Comparison of ENCODE assay signal across 34 cellular contexts in genomic region chr1:185686996-185687778, GRCh38. TPM values are rescaled to one million over a fixed set of nuclear protein-coding genes. Genes with fewer than 3 reads are reported as not detected.
"Had no signal": no experiment of that assay in that cellular context is flagged by ENCODE, and none has a peak within 500 bp of the region (broad histone marks: within the 10 kb centered on the region; RNA-seq: fewer than 3 reads in every experiment).

No MANE protein-coding gene starts in this region.

- H3K36me3 ChIP-seq: brain microvascular endothelial cell, breast epithelium had no signal

- H3K27me3 ChIP-seq: body of pancreas, brain microvascular endothelial cell, breast epithelium had no signal

- H3K4me3 ChIP-seq: body of pancreas, breast epithelium had no signal

- H3K27ac ChIP-seq: body of pancreas, brain microvascular endothelial cell, breast epithelium, VCaP had no signal

- H3K4me3 Mint-ChIP-seq: activated B cell treated with CpG ODN at 0.5 μM for 24 hours; activated CD4-positive, alpha-beta memory T cell treated with anti-CD3 and anti-CD28 coated beads for 36 hours; activated CD4-positive, alpha-beta T cell treated with anti-CD3 and anti-CD28 coated beads, Interleukin-2, amount 10 ng/mL, durations not matched to agents 24 days and 14 days; activated CD8-positive, alpha-beta T cell treated with anti-CD3 and anti-CD28 coated beads for 36 hours; activated naive CD4-positive, alpha-beta T cell treated with anti-CD3 and anti-CD28 coated beads for 36 hours; activated naive CD8-positive, alpha-beta T cell treated with anti-CD3 and anti-CD28 coated beads for 36 hours; activated T-cell treated with anti-CD3 and anti-CD28 coated beads, Interleukin-2, amount 50 U/mL, for 4 hours; activated T-cell treated with anti-CD3 and anti-CD28 coated beads, Interleukin-2, amount 50 U/mL, for 72 hours; activated T-helper 1 cell treated with anti-CD3 and anti-CD28 coated beads, Interleukin-12 subunit alpha, Interleukin-12 subunit beta, Interleukin-2, Interleukin-4 antibody, amounts not matched to agents 30 ng/mL and 10 ng/mL and 1 ng/mL, durations not matched to agents 14 hours and 24 hours and 36 hours; activated T-helper 17 cell treated with anti-CD3 and anti-CD28 coated beads, Interleukin-2, amount 50 U/mL, for 72 hours; T-helper 1 cell treated with Interleukin-12 subunit alpha and Interleukin-12 subunit beta and Interleukin-4 antibody, amounts not matched to agents 30 μg/mL and 1 μg/mL, for 36 hours; T-helper 2 cell treated with Interferon-gamma antibody and Interleukin-4, amounts not matched to agents 5 μg/mL and 100 μg/mL, for 36 hours had no signal

- DNase-seq: activated B cell treated with CpG ODN at 0.5 μM for 24 hours; activated CD4-positive, alpha-beta memory T cell treated with anti-CD3 and anti-CD28 coated beads for 36 hours; activated CD4-positive, alpha-beta T cell treated with anti-CD3 and anti-CD28 coated beads for 4 hours; activated CD4-positive, alpha-beta T cell treated with anti-CD3 and anti-CD28 coated beads, Interleukin-2, amount 10 ng/mL, durations not matched to agents 24 days and 14 days; activated CD4-positive, alpha-beta T cell treated with anti-CD3 and anti-CD28 coated beads, Interleukin-2, amount 50 U/mL, for 1 hour; activated CD4-positive, alpha-beta T cell treated with anti-CD3 and anti-CD28 coated beads, Interleukin-2, amount 50 U/mL, for 4 hours; activated CD4-positive, CD25-positive, alpha-beta regulatory T cell treated with anti-CD3 and anti-CD28 coated beads, Interleukin-2, amount 50 U/mL, for 72 hours; activated CD8-positive, alpha-beta memory T cell treated with anti-CD3 and anti-CD28 coated beads, Interleukin-2, amount 50 U/mL, for 4 hours; activated CD8-positive, alpha-beta T cell treated with anti-CD3 and anti-CD28 coated beads for 36 hours; activated effector memory CD4-positive, alpha-beta T cell treated with anti-CD3 and anti-CD28 coated beads, Interleukin-2, amount 50 U/mL, for 16 hours; activated gamma-delta T cell treated with Interleukin-2 at 50 U/mL for 16 hours; activated naive CD4-positive, alpha-beta T cell; activated naive CD4-positive, alpha-beta T cell treated with anti-CD3 and anti-CD28 coated beads for 36 hours; activated naive CD4-positive, alpha-beta T cell treated with anti-CD3 and anti-CD28 coated beads, Interleukin-2, amount 50 U/mL, for 16 hours; activated naive CD8-positive, alpha-beta T cell treated with anti-CD3 and anti-CD28 coated beads for 36 hours; activated T-cell treated with anti-CD3 and anti-CD28 coated beads for 4 hours; activated T-cell treated with anti-CD3 and anti-CD28 coated beads, Interleukin-2, amount 50 U/mL, for 1 hour; activated T-cell treated with anti-CD3 and anti-CD28 coated beads, Interleukin-2, amount 50 U/mL, for 4 hours; activated T-cell treated with anti-CD3 and anti-CD28 coated beads, Interleukin-2, amount 50 U/mL, for 72 hours; aorta; body of pancreas; brain microvascular endothelial cell; central memory CD4-positive, alpha-beta T cell; T-helper 1 cell; T-helper 2 cell; T-helper 9 cell had no signal

- H3K27ac Mint-ChIP-seq: activated B cell treated with CpG ODN at 0.5 μM for 24 hours; activated CD4-positive, alpha-beta memory T cell treated with anti-CD3 and anti-CD28 coated beads for 36 hours; activated CD4-positive, alpha-beta T cell treated with anti-CD3 and anti-CD28 coated beads, Interleukin-2, amount 10 ng/mL, durations not matched to agents 24 days and 14 days; activated CD8-positive, alpha-beta T cell treated with anti-CD3 and anti-CD28 coated beads for 36 hours; activated naive CD4-positive, alpha-beta T cell treated with anti-CD3 and anti-CD28 coated beads for 36 hours; activated naive CD8-positive, alpha-beta T cell treated with anti-CD3 and anti-CD28 coated beads for 36 hours; activated T-cell treated with anti-CD3 and anti-CD28 coated beads, Interleukin-2, amount 50 U/mL, for 72 hours; activated T-helper 1 cell treated with anti-CD3 and anti-CD28 coated beads, Interleukin-12 subunit alpha, Interleukin-12 subunit beta, Interleukin-2, Interleukin-4 antibody, amounts not matched to agents 30 ng/mL and 10 ng/mL and 1 ng/mL, durations not matched to agents 14 hours and 24 hours and 36 hours; activated T-helper 17 cell treated with anti-CD3 and anti-CD28 coated beads, Interleukin-2, amount 50 U/mL, for 72 hours; T-helper 1 cell treated with Interleukin-12 subunit alpha and Interleukin-12 subunit beta and Interleukin-4 antibody, amounts not matched to agents 30 μg/mL and 1 μg/mL, for 36 hours; T-helper 2 cell treated with Interferon-gamma antibody and Interleukin-4, amounts not matched to agents 5 μg/mL and 100 μg/mL, for 36 hours had no signal

- H3K9me3 Mint-ChIP-seq: activated B cell treated with CpG ODN at 0.5 μM for 24 hours; activated CD4-positive, alpha-beta memory T cell treated with anti-CD3 and anti-CD28 coated beads for 36 hours; activated CD8-positive, alpha-beta T cell treated with anti-CD3 and anti-CD28 coated beads for 36 hours; activated naive CD4-positive, alpha-beta T cell treated with anti-CD3 and anti-CD28 coated beads for 36 hours; activated naive CD8-positive, alpha-beta T cell treated with anti-CD3 and anti-CD28 coated beads for 36 hours; activated T-cell treated with anti-CD3 and anti-CD28 coated beads, Interleukin-2, amount 50 U/mL, for 4 hours; activated T-cell treated with anti-CD3 and anti-CD28 coated beads, Interleukin-2, amount 50 U/mL, for 72 hours; activated T-helper 1 cell treated with anti-CD3 and anti-CD28 coated beads, Interleukin-12 subunit alpha, Interleukin-12 subunit beta, Interleukin-2, Interleukin-4 antibody, amounts not matched to agents 30 ng/mL and 10 ng/mL and 1 ng/mL, durations not matched to agents 14 hours and 24 hours and 36 hours; activated T-helper 17 cell treated with anti-CD3 and anti-CD28 coated beads, Interleukin-2, amount 50 U/mL, for 72 hours; T-helper 2 cell treated with Interferon-gamma antibody and Interleukin-4, amounts not matched to agents 5 μg/mL and 100 μg/mL, for 36 hours had no signal

- H3K36me3 Mint-ChIP-seq: activated CD4-positive, alpha-beta memory T cell treated with anti-CD3 and anti-CD28 coated beads for 36 hours; activated naive CD8-positive, alpha-beta T cell treated with anti-CD3 and anti-CD28 coated beads for 36 hours had no signal

- FAIRE-seq: astrocyte, TTC549 had no signal

- H3K4me1 Mint-ChIP-seq: activated B cell treated with CpG ODN at 0.5 μM for 24 hours; activated CD4-positive, alpha-beta T cell treated with anti-CD3 and anti-CD28 coated beads, Interleukin-2, amount 10 ng/mL, durations not matched to agents 24 days and 14 days; activated naive CD8-positive, alpha-beta T cell treated with anti-CD3 and anti-CD28 coated beads for 36 hours; activated T-helper 17 cell treated with anti-CD3 and anti-CD28 coated beads, Interleukin-2, amount 50 U/mL, for 72 hours had no signal

- H3K9me3 ChIP-seq: body of pancreas, breast epithelium had no signal

- ATAC-seq: activated CD8-positive, alpha-beta T cell treated with anti-CD3 and anti-CD28 coated beads for 36 hours; activated T-cell treated with anti-CD3 and anti-CD28 coated beads, Interleukin-2, amount 50 U/mL, for 4 hours; activated T-cell treated with anti-CD3 and anti-CD28 coated beads, Interleukin-2, amount 50 U/mL, for 72 hours; activated T-helper 17 cell treated with anti-CD3 and anti-CD28 coated beads, Interleukin-2, amount 50 U/mL, for 72 hours; body of pancreas had no signal

- H3K4me1 ChIP-seq: body of pancreas, breast epithelium had no signal

- H3K27me3 Mint-ChIP-seq: activated CD8-positive, alpha-beta T cell treated with anti-CD3 and anti-CD28 coated beads for 36 hours; activated naive CD8-positive, alpha-beta T cell treated with anti-CD3 and anti-CD28 coated beads for 36 hours had no signal

RNA-seq across cellular contexts. Expression of gene HMCN1, which starts 47.0 kb away (rescaled TPM):
- total RNA-seq: activated CD4-positive, alpha-beta memory T cell treated with anti-CD3 and anti-CD28 coated beads for 36 hours; activated CD4-positive, alpha-beta T cell treated with anti-CD3 and anti-CD28 coated beads, Interleukin-2, amount 10 ng/mL, durations not matched to agents 24 days and 14 days; activated CD8-positive, alpha-beta T cell treated with anti-CD3 and anti-CD28 coated beads for 36 hours; activated T-helper 1 cell treated with anti-CD3 and anti-CD28 coated beads, Interleukin-12 subunit alpha, Interleukin-12 subunit beta, Interleukin-2, Interleukin-4 antibody, amounts not matched to agents 30 ng/mL and 10 ng/mL and 1 ng/mL, durations not matched to agents 14 hours and 24 hours and 36 hours had no signal
